ENCODE assay signal across 8 cellular contexts in the genomic region with DNA sequence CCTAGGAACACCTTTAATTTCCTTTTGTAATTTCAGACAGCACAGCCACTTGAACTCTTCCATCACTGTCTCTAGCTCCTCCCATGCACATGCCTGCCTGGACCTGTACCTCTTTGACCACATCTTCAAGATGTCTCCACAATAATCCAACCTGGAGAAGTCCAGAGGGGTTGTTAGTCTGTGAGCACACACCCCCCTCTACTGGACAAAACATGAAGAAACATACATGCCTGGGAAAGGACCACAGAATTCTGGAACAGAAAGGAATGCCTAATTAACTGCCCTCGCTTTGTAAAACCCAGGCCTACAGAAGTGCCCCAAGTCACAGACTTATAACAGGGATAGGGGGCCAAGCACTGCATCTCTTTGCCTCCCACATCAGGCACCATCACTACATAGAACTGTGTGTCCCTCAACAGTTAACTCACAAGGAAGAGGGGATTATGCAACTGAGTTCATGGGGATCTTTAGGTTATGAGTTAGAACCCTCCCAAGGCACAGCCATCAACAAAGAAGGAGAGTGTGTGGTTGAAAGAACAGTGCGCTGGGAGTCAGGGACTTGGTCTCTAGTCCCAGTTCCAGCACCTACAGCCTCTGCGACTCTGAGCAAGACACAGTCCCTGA.
DNase-seq lines count a peak whose midpoint lies in the region; ATAC-seq and TF ChIP-seq lines count a peak whose summit lies in the region.

No MANE protein-coding gene starts in this region.

- H2BK12ac ChIP-seq in neuronal stem cell (ENCODE audit: low read length), result no peak overlapping the region

- H3K4ac ChIP-seq in neuronal stem cell (ENCODE audit: low read length), result no peak overlapping the region

- DNase-seq in DMS53 (lab: John Stamatoyannopoulos, UW) (peak; percentile 64), HS-5 (ENCODE audit: low read depth) (peak; percentile 49), RPMI7951 (ENCODE audit: low read depth) (peak; percentile 74), erythroblast (lab: John Stamatoyannopoulos, UW) (peak; percentile 31 to 54), neuronal stem cell (ENCODE audit: low spot score) (peak; percentile 67), posterior vena cava (ENCODE audit: low spot score) (no peak)

- no peak overlapping the region for H3K9ac ChIP-seq in neuronal stem cell (ENCODE audit: low read depth, low read length, poor library complexity)

- ATAC-seq in HG02840 (IDR thresholded peaks at IDR 0.05; ENCODE audit: low FRiP score, unreplicated experiment) (no peak), HG03097 (IDR thresholded peaks at IDR 0.05; ENCODE audit: low FRiP score, unreplicated experiment) (no peak)

- H3K27ac ChIP-seq in neuronal stem cell (replicated peaks; ENCODE audit: low read length), result no peak overlapping the region

- H4K91ac ChIP-seq in neuronal stem cell (ENCODE audit: low read depth, low read length, poor library complexity), result no peak overlapping the region

- H2AK5ac ChIP-seq in neuronal stem cell (ENCODE audit: low read depth, low read length), result no peak overlapping the region

- TF ChIP-seq POLR2A in erythroblast (IDR thresholded peaks at IDR 0.05; ENCODE audit: low read length), result no peak

- H4K8ac ChIP-seq in neuronal stem cell (ENCODE audit: low read depth, low read length), result no peak overlapping the region

- H2BK120ac ChIP-seq in neuronal stem cell (ENCODE audit: low read depth, low read length), result no peak overlapping the region

- WGBS in neuronal stem cell (ENCODE audit: extremely low coverage in 2 of 2, insufficient read length in 2 of 2, insufficient replicate concordance in 1 of 2), 2 donors, result no CpG with 5 or more reads among the region's 3 CpGs

- H3K27me3 ChIP-seq in neuronal stem cell (ENCODE audit: control insufficient read depth in 3 of 3, insufficient read depth in 3 of 3, low read depth in 1 of 3, low read length in 3 of 3), result no peaks in the 10 kb centered on the region

- H3K4me2 ChIP-seq in neuronal stem cell (ENCODE audit: insufficient read depth, low read length, poor library complexity, severe bottlenecking), result no peak overlapping the region

- H3K23ac ChIP-seq in neuronal stem cell (ENCODE audit: low read depth, low read length, poor library complexity), result no peak overlapping the region

- H3K9me3 ChIP-seq in neuronal stem cell (replicated peaks in 1 of 2; ENCODE audit: control insufficient read depth in 2 of 2, insufficient read depth in 1 of 2, low read depth in 1 of 2, low read length in 2 of 2), result peaks cover 0 to 5% of the 10 kb centered on the region in 2 donors

- H3K18ac ChIP-seq in neuronal stem cell (ENCODE audit: low read length), result no peak overlapping the region

- H2BK5ac ChIP-seq in neuronal stem cell (ENCODE audit: low read length), result no peak overlapping the region

- intact Hi-C loops in posterior vena cava (cut with DNase I), result loop anchor here in 1 of 2 donors (10.0 kb wide), 2 partner anchors 48 to 478 kb away; no protein-coding TSS in a partner anchor

- H3K4me3 ChIP-seq in neuronal stem cell (ENCODE audit: low read length in 2 of 2), result no peak overlapping the region

- peak overlapping the region; percentile 70 for H2AFZ ChIP-seq in neuronal stem cell (ENCODE audit: low read length)

- no peaks in the 10 kb centered on the region for H3K79me1 ChIP-seq in neuronal stem cell (ENCODE audit: low read depth, low read length)

- H3K36me3 ChIP-seq in neuronal stem cell (replicated peaks in 1 of 2; ENCODE audit: control insufficient read depth in 2 of 2, insufficient read depth in 2 of 2, low read length in 2 of 2), result no peaks in the 10 kb centered on the region

- no peak overlapping the region for H2BK15ac ChIP-seq in neuronal stem cell (ENCODE audit: low read length)

- H3K4me1 ChIP-seq in neuronal stem cell (ENCODE audit: control insufficient read depth in 2 of 2, insufficient read depth in 1 of 2, low read depth in 1 of 2, low read length in 2 of 2), result peaks cover 0 to 1% of the 10 kb centered on the region in 2 donors

- no peak overlapping the region for H3K14ac ChIP-seq in neuronal stem cell (ENCODE audit: low read length)
